In the genomic region with DNA sequence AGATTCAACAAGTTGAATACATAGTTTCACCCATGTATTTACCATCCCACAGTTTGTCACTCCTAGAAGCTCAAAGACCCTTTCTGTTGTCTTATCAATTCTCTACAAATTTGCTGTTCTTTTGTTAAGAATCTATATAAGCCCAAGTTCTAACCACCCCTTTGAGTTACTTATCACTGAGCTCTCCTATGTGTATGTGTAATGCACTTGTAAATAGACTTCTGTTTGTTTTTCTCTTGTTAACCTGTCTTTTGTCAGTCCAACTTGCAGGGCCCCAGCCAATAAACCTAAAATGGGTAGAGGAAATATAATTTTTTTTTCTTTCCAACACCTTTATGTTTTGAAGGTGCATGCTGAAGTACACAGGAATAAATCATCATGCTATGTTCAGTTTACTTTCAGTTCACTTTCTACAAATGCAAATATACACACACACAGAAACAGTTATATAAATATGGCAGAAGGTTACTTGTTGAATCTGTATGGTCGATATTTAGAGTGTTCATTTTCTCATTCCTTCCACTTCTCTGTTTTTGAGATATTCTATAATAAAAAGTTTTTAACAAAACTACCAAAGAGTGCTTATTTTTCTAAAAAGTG, we compare ENCODE assay signal across 26 cellular contexts. TPM values are rescaled to one million over a fixed set of nuclear protein-coding genes. Genes with fewer than 3 reads are reported as not detected.
DNase-seq lines count a peak whose midpoint lies in the region; ATAC-seq, FAIRE-seq and TF ChIP-seq lines count a peak whose summit lies in the region.
"Had no signal": no experiment of that assay in that cellular context is flagged by ENCODE, and none has a peak within 500 bp of the region (broad histone marks: within the 10 kb centered on the region; RNA-seq: fewer than 3 reads in every experiment).

No MANE protein-coding gene starts in this region.

- no peak for TF ChIP-seq RAD21 in HepG2 (CRISPR knock-in tag; IDR thresholded peaks at IDR 0.05)

- POLR2A ChIA-PET in HepG2 (lab: Yijun Ruan, JAX) = no interaction called here

- H3K36me3 ChIP-seq in HepG2 (replicated peaks in 1 of 2; ENCODE audit: control insufficient read depth in 1 of 2, insufficient read depth in 2 of 2, low read length in 2 of 2) = no peaks in the 10 kb centered on the region
- H3K36me3 ChIP-seq in right lobe of liver = no peaks in the 10 kb centered on the region
- H3K36me3 ChIP-seq in brain microvascular endothelial cell (replicated peaks) = no peaks in the 10 kb centered on the region
- H3K36me3 ChIP-seq: BLaER1 treated with 17β-estradiol and CSF1 and Interleukin-3, amounts not matched to agents 10 nM and 100 nM; MG63 had no signal

- intact Hi-C loops in HepG2 (cut with micrococcal nuclease; ENCODE audit: unreplicated experiment) (no loop called here), right lobe of liver (cut with DNase I) (no loop called here)

- H3K27ac ChIP-seq in HepG2 (ENCODE audit: extremely low read length, insufficient read depth, low read length) (no peak overlapping the region), right lobe of liver (no peak overlapping the region), brain microvascular endothelial cell (no peak overlapping the region)
- H3K27ac ChIP-seq: BLaER1 treated with 17β-estradiol and CSF1 and Interleukin-3, amounts not matched to agents 10 nM and 100 nM had no signal

- H4K20me1 ChIP-seq in HepG2 (ENCODE audit: insufficient read depth, low read length) = no peaks in the 10 kb centered on the region
- H4K20me1 ChIP-seq: BLaER1 treated with 17β-estradiol and CSF1 and Interleukin-3, amounts not matched to agents 10 nM and 100 nM had no signal

- CTCF ChIA-PET in HepG2 (lab: Yijun Ruan, JAX; ENCODE audit: low intra/inter-chr PET ratio, low total read pairs) = no interaction called here

- TF ChIP-seq EP300 in HepG2 (IDR thresholded peaks at IDR 0.05; ENCODE audit: low read depth in 2 of 2, low read length in 2 of 2) = no peak
- no peak for TF ChIP-seq EP300 in HepG2 (CRISPR knock-in tag; IDR thresholded peaks at IDR 0.05; ENCODE audit: borderline replicate concordance)

- no peak overlapping the region for H3K4me2 ChIP-seq in HepG2 (ENCODE audit: low read depth, low read length)
- H3K4me2 ChIP-seq: BLaER1 treated with 17β-estradiol and CSF1 and Interleukin-3, amounts not matched to agents 10 nM and 100 nM had no signal

- H3K4me3 Mint-ChIP-seq in mesothelial cell of epicardium = no peak overlapping the region
- H3K4me3 Mint-ChIP-seq: effector memory CD8-positive, alpha-beta T cell had no signal

- peaks cover 14% of the 10 kb centered on the region for H3K9me3 Mint-ChIP-seq in mesothelial cell of epicardium
- H3K9me3 Mint-ChIP-seq: effector memory CD8-positive, alpha-beta T cell had no signal

- H3K4me3 ChIP-seq in HepG2 (replicated peaks in 1 of 3; ENCODE audit: insufficient read depth in 1 of 3, low read depth in 2 of 3, low read length in 3 of 3) (no peak overlapping the region), right lobe of liver (no peak overlapping the region), brain microvascular endothelial cell (ENCODE audit: low read depth, low read length) (no peak overlapping the region)
- H3K4me3 ChIP-seq: BLaER1 treated with 17β-estradiol and CSF1 and Interleukin-3, amounts not matched to agents 10 nM and 100 nM; MG63 had no signal

- in situ Hi-C loops in HepG2 (cut with HindIII; ENCODE audit: extremely low pct_ligation_motif_present, low pct_unique_long_range_greater_than_20kb) (no loop called here), brain microvascular endothelial cell (cut with HindIII; ENCODE audit: low pct_ligation_motif_present, low sequenced_read_pairs) (no loop called here)

- DNase-seq in HepG2 (ENCODE audit: low spot score) (no peak), right lobe of liver (no peak), brain microvascular endothelial cell (no peak), mesothelial cell of epicardium (ENCODE audit: low spot score in 2 of 2, unreplicated experiment in 2 of 2) (no peak)
- no peak for DNase-seq in activated CD4-positive, CD25-positive, alpha-beta regulatory T cell treated with anti-CD3 and anti-CD28 coated beads, Interleukin-2, amount 50 U/mL, for 72 hours
- DNase-seq: activated CD4-positive, alpha-beta T cell treated with anti-CD3 and anti-CD28 coated beads, Interleukin-2, amount 50 U/mL, for 1 hour; activated naive CD4-positive, alpha-beta T cell treated with anti-CD3 and anti-CD28 coated beads, Interleukin-2, amount 50 U/mL, for 16 hours; effector memory CD8-positive, alpha-beta T cell; GDM1; GOT3; IMR-90; MG63; NCI-H146; NCI-H345; SW 1271 had no signal

- no peak overlapping the region for H3K9ac ChIP-seq in HepG2 (ENCODE audit: insufficient read depth, low read depth, low read length)
- H3K9ac ChIP-seq: BLaER1 treated with 17β-estradiol and CSF1 and Interleukin-3, amounts not matched to agents 10 nM and 100 nM had no signal

- H3K27me3 ChIP-seq in HepG2 (ENCODE audit: control insufficient read depth in 1 of 2, insufficient read depth in 2 of 2, low read length in 2 of 2) (0 out of 5 replicates have a peak, but pooled peaks cover 0 to 4% of the 10 kb centered on the region in 2 experiments), right lobe of liver (no peaks in the 10 kb centered on the region), brain microvascular endothelial cell (replicated peaks) (no peaks in the 10 kb centered on the region)
- H3K27me3 ChIP-seq: BLaER1 treated with 17β-estradiol and CSF1 and Interleukin-3, amounts not matched to agents 10 nM and 100 nM; MG63 had no signal

- no peaks in the 10 kb centered on the region for H3K4me1 Mint-ChIP-seq in mesothelial cell of epicardium

- no peaks in the 10 kb centered on the region for H3K27me3 Mint-ChIP-seq in mesothelial cell of epicardium (ENCODE audit: low read depth)
- H3K27me3 Mint-ChIP-seq: effector memory CD8-positive, alpha-beta T cell had no signal

- no peak overlapping the region for H2AFZ ChIP-seq in HepG2 (ENCODE audit: low read length)

- no peak overlapping the region for H3K27ac Mint-ChIP-seq in mesothelial cell of epicardium
- H3K27ac Mint-ChIP-seq: effector memory CD8-positive, alpha-beta T cell had no signal

- no peak for ATAC-seq in HepG2
- ATAC-seq in right lobe of liver = no peak
- peak; percentile 70 for ATAC-seq in GM21723 (IDR thresholded peaks at IDR 0.05; ENCODE audit: unreplicated experiment)
- ATAC-seq in HG03378 (IDR thresholded peaks at IDR 0.05; ENCODE audit: unreplicated experiment) = peak; percentile 64
- ATAC-seq in HG02610 (IDR thresholded peaks at IDR 0.05; ENCODE audit: unreplicated experiment) = no peak
- ATAC-seq: effector memory CD8-positive, alpha-beta T cell had no signal

- no peaks in the 10 kb centered on the region for H3K79me2 ChIP-seq in HepG2 (ENCODE audit: insufficient read depth, low read length)

- peaks cover 8% of the 10 kb centered on the region; the same call in 1 of the 2 replicates for H3K4me1 ChIP-seq in HepG2 (ENCODE audit: insufficient read depth, low read length)
- H3K4me1 ChIP-seq in right lobe of liver = no peaks in the 10 kb centered on the region

- TF ChIP-seq POLR2A in HepG2 (IDR thresholded peaks at IDR 0.05; ENCODE audit: insufficient read depth in 1 of 2, low read depth in 2 of 2, low read length in 2 of 2) (no peak), right lobe of liver (IDR thresholded peaks at IDR 0.05) (no peak)

- no peaks in the 10 kb centered on the region for H3K36me3 Mint-ChIP-seq in mesothelial cell of epicardium

- BruUV-seq in HepG2 (replicated peaks; lab: Mats Ljungman, UMichigan) = no TSS peak

- TF ChIP-seq CTCF in HepG2 (CRISPR knock-in tag; IDR thresholded peaks at IDR 0.05) (no peak), right lobe of liver (IDR thresholded peaks at IDR 0.05) (no peak), brain microvascular endothelial cell (IDR thresholded peaks at IDR 0.05; ENCODE audit: low read depth, low read length, missing control alignments) (no peak), mesothelial cell of epicardium (IDR thresholded peaks at IDR 0.05; ENCODE audit: unreplicated experiment) (no peak)

- H3K9me3 ChIP-seq in HepG2 (ENCODE audit: low read length) = no peaks in the 10 kb centered on the region
- no peaks in the 10 kb centered on the region for H3K9me3 ChIP-seq in right lobe of liver
- H3K9me3 ChIP-seq: MG63 had no signal

- WGBS in HepG2 (ENCODE audit: low lambda C conversion rate) = 2% methylated on average over 1 of the region's 1 CpG
- WGBS in right lobe of liver (ENCODE audit: insufficient coverage, low coverage, low lambda C conversion rate, missing lambda C conversion rate) = 70% methylated on average over 1 of the region's 1 CpG

- FAIRE-seq in HepG2 (lab: Jason Lieb, UNC) = no peak
- FAIRE-seq: astrocyte, D721Med, GM12891 had no signal

RNA-seq across cellular contexts. Expression of gene CLOCK, which starts 22.3 kb away (rescaled TPM):
- total RNA-seq in HepG2 (2016; rRNA removed; fragmentation: Illumina TruSeq; extraction: Trizol) (13.5 and 17.6 TPM in 2 replicates), right lobe of liver (10 to 100 TPM; 11.1 to 17.3 (median 12.9) TPM), mesothelial cell of epicardium (19.8 to 23.1 TPM (median 22.8 TPM) in 3 replicates)
- total RNA-seq in HepG2 (2016; cell fraction: cytosol; rRNA removed; fragmentation: Illumina TruSeq; extraction: Trizol; ENCODE audit: low read depth) = 7.4 and 10.5 TPM in 2 replicates
- 10.7 and 14.9 TPM in 2 replicates for total RNA-seq in HepG2 (2016; cell fraction: insoluble cytoplasmic fraction; rRNA removed; fragmentation: Illumina TruSeq; extraction: Trizol)
- total RNA-seq in HepG2 (2016; cell fraction: membrane; rRNA removed; fragmentation: Illumina TruSeq; extraction: Trizol) = 8.2 TPM in 2 replicates
- total RNA-seq in HepG2 (2016; cell fraction: nucleus; rRNA removed; fragmentation: Illumina TruSeq; extraction: Trizol) = 14.0 and 14.5 TPM in 2 replicates
- polyA plus RNA-seq in HepG2 (2011; rRNA removed) = 5.5 and 8.8 TPM in 2 replicates
- 3.3 and 4.0 TPM in 2 replicates for polyA plus RNA-seq in HepG2 (2011; cell fraction: cytosol; rRNA removed)
- polyA plus RNA-seq in HepG2 (2011; cell fraction: nucleus; rRNA removed) = 7.1 and 9.5 TPM in 2 replicates
- 5.2 and 6.5 TPM in 2 replicates for polyA plus RNA-seq in HepG2 (2012)
- polyA plus RNA-seq in HepG2 (2016; cell fraction: cytosol; fragmentation: Illumina TruSeq; extraction: Trizol; ENCODE audit: low read depth) = 0.71 and 0.84 TPM in 2 replicates
- polyA plus RNA-seq in HepG2 (2016; cell fraction: insoluble cytoplasmic fraction; fragmentation: Illumina TruSeq; extraction: Trizol; ENCODE audit: low read depth) = 7.6 and 9.1 TPM in 2 replicates
- 2.5 and 2.7 TPM in 2 replicates for polyA plus RNA-seq in HepG2 (2016; cell fraction: membrane; fragmentation: Illumina TruSeq; extraction: Trizol; ENCODE audit: low read depth)
- polyA plus RNA-seq in HepG2 (2016; cell fraction: nucleus; fragmentation: Illumina TruSeq; extraction: Trizol; ENCODE audit: insufficient read depth, low read depth) = 12.8 and 16.3 TPM in 2 replicates
- polyA minus RNA-seq in HepG2 (2011; rRNA and poly(A)+ RNA removed; ENCODE audit: low replicate concordance) = 21.0 and 28.3 TPM in 2 replicates
- 14.6 and 19.2 TPM in 2 replicates for polyA minus RNA-seq in HepG2 (2011; cell fraction: cytosol; rRNA and poly(A)+ RNA removed)
- 36.6 and 43.3 TPM in 2 replicates for polyA minus RNA-seq in HepG2 (2011; cell fraction: nucleus; rRNA and poly(A)+ RNA removed)

RNA-seq across cellular contexts. Expression of gene PDCL2, which starts 23.0 kb away (rescaled TPM):
- total RNA-seq in HepG2 (2016; rRNA removed; fragmentation: Illumina TruSeq; extraction: Trizol) (not detected in 2 replicates), right lobe of liver (not detected), mesothelial cell of epicardium (not detected in 3 replicates)
- total RNA-seq in HepG2 (2016; cell fraction: cytosol; rRNA removed; fragmentation: Illumina TruSeq; extraction: Trizol; ENCODE audit: low read depth) = not detected in 2 replicates
- total RNA-seq in HepG2 (2016; cell fraction: insoluble cytoplasmic fraction; rRNA removed; fragmentation: Illumina TruSeq; extraction: Trizol) = not detected in 2 replicates
- not detected in 2 replicates for total RNA-seq in HepG2 (2016; cell fraction: membrane; rRNA removed; fragmentation: Illumina TruSeq; extraction: Trizol)
- total RNA-seq in HepG2 (2016; cell fraction: nucleus; rRNA removed; fragmentation: Illumina TruSeq; extraction: Trizol) = not detected in 2 replicates
- not detected in 2 replicates for polyA plus RNA-seq in HepG2 (2011; rRNA removed)
- polyA plus RNA-seq in HepG2 (2011; cell fraction: cytosol; rRNA removed) = not detected in 2 replicates
- not detected in 2 replicates for polyA plus RNA-seq in HepG2 (2011; cell fraction: nucleus; rRNA removed)
- polyA plus RNA-seq in HepG2 (2012) = not detected in 2 replicates
- not detected in 2 replicates for polyA plus RNA-seq in HepG2 (2016; cell fraction: cytosol; fragmentation: Illumina TruSeq; extraction: Trizol; ENCODE audit: low read depth)
- not detected in 2 replicates for polyA plus RNA-seq in HepG2 (2016; cell fraction: insoluble cytoplasmic fraction; fragmentation: Illumina TruSeq; extraction: Trizol; ENCODE audit: low read depth)
- not detected in 2 replicates for polyA plus RNA-seq in HepG2 (2016; cell fraction: membrane; fragmentation: Illumina TruSeq; extraction: Trizol; ENCODE audit: low read depth)
- not detected in 2 replicates for polyA plus RNA-seq in HepG2 (2016; cell fraction: nucleus; fragmentation: Illumina TruSeq; extraction: Trizol; ENCODE audit: insufficient read depth, low read depth)
- polyA minus RNA-seq in HepG2 (2011; rRNA and poly(A)+ RNA removed; ENCODE audit: low replicate concordance) = not detected in 2 replicates
- not detected in 2 replicates for polyA minus RNA-seq in HepG2 (2011; cell fraction: cytosol; rRNA and poly(A)+ RNA removed)
- not detected in 2 replicates for polyA minus RNA-seq in HepG2 (2011; cell fraction: nucleus; rRNA and poly(A)+ RNA removed)
- total RNA-seq: astrocyte, chondrocyte, IMR-90, lower leg skin, renal cortical epithelial cell, temporal lobe had no signal
- polyA plus RNA-seq: IMR-90 had no signal

Comparison
In these comparisons a context has a peak if more than half of its experiments do, and no peak if none do; other contexts are left out.
1. ATAC-seq: peak in GM21723 (single experiment) and HG03378 (single experiment); none in HepG2 (single experiment), right lobe of liver (0 of 4) and HG02610 (single experiment).